ENCODE assay signal across 1 cellular context in the genomic region with DNA sequence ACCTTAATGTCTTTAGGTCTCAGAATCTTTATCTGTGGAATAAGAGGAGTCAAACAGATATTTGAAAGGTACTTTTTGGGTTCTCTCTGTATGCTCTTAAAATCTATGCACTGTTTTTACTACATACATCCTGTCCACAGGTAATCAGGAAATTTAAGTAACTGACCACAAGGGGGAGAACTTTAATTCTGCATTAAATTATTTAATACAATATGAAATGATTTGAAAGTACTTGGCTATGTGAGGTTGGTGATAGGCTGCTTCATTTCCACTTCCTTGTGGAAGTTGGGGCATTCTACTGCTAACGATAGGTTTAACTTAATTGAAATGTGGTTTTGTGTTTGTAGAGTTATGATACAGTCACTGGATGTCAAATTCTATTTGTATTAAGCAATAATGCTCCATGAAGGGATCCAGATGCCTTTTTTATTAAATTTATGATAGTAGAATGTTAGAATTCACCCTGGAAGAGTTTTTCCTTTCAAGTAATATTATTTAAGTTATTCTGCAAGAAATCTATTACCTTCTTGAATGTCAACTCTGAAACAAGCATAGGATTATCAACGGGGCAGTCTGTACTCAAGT.
TF ChIP-seq lines count a peak whose summit lies in the region.

No MANE protein-coding gene starts in this region.

TF ChIP-seq in GM23338, 12 proteins besides CTCF, POLR2A, EP300 and RAD21 (continued from another document):
- TF ChIP-seq, protein P1, sequence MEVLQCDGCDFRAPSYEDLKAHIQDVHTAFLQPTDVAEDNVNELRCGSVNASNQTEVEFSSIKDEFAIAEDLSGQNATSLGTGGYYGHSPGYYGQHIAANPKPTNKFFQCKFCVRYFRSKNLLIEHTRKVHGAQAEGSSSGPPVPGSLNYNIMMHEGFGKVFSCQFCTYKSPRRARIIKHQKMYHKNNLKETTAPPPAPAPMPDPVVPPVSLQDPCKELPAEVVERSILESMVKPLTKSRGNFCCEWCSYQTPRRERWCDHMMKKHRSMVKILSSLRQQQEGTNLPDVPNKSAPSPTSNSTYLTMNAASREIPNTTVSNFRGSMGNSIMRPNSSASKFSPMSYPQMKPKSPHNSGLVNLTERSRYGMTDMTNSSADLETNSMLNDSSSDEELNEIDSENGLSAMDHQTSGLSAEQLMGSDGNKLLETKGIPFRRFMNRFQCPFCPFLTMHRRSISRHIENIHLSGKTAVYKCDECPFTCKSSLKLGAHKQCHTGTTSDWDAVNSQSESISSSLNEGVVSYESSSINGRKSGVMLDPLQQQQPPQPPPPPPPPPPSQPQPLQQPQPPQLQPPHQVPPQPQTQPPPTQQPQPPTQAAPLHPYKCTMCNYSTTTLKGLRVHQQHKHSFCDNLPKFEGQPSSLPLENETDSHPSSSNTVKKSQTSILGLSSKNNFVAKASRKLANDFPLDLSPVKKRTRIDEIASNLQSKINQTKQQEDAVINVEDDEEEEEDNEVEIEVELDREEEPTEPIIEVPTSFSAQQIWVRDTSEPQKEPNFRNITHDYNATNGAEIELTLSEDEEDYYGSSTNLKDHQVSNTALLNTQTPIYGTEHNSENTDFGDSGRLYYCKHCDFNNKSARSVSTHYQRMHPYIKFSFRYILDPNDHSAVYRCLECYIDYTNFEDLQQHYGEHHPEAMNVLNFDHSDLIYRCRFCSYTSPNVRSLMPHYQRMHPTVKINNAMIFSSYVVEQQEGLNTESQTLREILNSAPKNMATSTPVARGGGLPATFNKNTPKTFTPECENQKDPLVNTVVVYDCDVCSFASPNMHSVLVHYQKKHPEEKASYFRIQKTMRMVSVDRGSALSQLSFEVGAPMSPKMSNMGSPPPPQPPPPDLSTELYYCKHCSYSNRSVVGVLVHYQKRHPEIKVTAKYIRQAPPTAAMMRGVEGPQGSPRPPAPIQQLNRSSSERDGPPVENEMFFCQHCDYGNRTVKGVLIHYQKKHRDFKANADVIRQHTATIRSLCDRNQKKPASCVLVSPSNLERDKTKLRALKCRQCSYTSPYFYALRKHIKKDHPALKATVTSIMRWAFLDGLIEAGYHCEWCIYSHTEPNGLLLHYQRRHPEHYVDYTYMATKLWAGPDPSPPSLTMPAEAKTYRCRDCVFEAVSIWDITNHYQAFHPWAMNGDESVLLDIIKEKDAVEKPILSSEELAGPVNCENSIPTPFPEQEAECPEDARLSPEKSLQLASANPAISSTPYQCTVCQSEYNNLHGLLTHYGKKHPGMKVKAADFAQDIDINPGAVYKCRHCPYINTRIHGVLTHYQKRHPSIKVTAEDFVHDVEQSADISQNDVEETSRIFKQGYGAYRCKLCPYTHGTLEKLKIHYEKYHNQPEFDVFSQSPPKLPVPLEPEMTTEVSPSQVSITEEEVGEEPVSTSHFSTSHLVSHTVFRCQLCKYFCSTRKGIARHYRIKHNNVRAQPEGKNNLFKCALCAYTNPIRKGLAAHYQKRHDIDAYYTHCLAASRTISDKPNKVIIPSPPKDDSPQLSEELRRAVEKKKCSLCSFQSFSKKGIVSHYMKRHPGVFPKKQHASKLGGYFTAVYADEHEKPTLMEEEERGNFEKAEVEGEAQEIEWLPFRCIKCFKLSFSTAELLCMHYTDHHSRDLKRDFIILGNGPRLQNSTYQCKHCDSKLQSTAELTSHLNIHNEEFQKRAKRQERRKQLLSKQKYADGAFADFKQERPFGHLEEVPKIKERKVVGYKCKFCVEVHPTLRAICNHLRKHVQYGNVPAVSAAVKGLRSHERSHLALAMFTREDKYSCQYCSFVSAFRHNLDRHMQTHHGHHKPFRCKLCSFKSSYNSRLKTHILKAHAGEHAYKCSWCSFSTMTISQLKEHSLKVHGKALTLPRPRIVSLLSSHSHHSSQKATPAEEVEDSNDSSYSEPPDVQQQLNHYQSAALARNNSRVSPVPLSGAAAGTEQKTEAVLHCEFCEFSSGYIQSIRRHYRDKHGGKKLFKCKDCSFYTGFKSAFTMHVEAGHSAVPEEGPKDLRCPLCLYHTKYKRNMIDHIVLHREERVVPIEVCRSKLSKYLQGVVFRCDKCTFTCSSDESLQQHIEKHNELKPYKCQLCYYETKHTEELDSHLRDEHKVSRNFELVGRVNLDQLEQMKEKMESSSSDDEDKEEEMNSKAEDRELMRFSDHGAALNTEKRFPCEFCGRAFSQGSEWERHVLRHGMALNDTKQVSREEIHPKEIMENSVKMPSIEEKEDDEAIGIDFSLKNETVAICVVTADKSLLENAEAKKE (CRISPR knock-in tag; IDR thresholded peaks at IDR 0.05), result no peak
- TF ChIP-seq NANOG (IDR thresholded peaks at IDR 0.05; ENCODE audit: borderline replicate concordance) (no peak), ZNF331 (CRISPR knock-in tag; IDR thresholded peaks at IDR 0.05; ENCODE audit: low read depth) (no peak), CREB1 (CRISPR knock-in tag; IDR thresholded peaks at IDR 0.05; ENCODE audit: low read depth) (no peak), POLR2AphosphoS5 (IDR thresholded peaks at IDR 0.05; ENCODE audit: low read depth) (no peak)
